Comparison of ENCODE assay signal across 13 cellular contexts in genomic region chr12:130014485-130014807, GRCh38.
DNase-seq lines count a peak whose midpoint lies in the region; FAIRE-seq and TF ChIP-seq lines count a peak whose summit lies in the region.
"Had no signal": no experiment of that assay in that cellular context is flagged by ENCODE, and none has a peak within 500 bp of the region (broad histone marks: within the 10 kb centered on the region; RNA-seq: fewer than 3 reads in every experiment).

No MANE protein-coding gene starts in this region.

- H3K4me1 Mint-ChIP-seq in CD4-positive, alpha-beta memory T cell, result peaks cover 0 to 2% (median 0%) of the 10 kb centered on the region in 4 donors

- POLR2A ChIA-PET in CD4-positive, alpha-beta memory T cell (lab: Charles Lee; ENCODE audit: partially characterized antibody), result no interaction called here

- no peaks in the 10 kb centered on the region for H3K4me1 ChIP-seq in CD4-positive, alpha-beta memory T cell (ENCODE audit: insufficient read depth, low read length)
- H3K4me1 ChIP-seq: Caco-2 had no signal

- TF ChIP-seq CTCF in C4-2B (conservative IDR thresholded peaks at IDR 0.05), result peak; percentile 1; the same call in 1 of the 2 replicates
- no peak for TF ChIP-seq CTCF in coronary artery (IDR thresholded peaks at IDR 0.05)

- no peak overlapping the region for H3K27ac Mint-ChIP-seq in CD4-positive, alpha-beta memory T cell

- DNase-seq in DMS53 treated with DMSO at 0.1 percent for 48 hours (lab: John Stamatoyannopoulos, UW; ENCODE audit: unreplicated experiment), result peak; percentile 53
- peak; percentile 39 for DNase-seq in NCI-H748 treated with DMSO at 0.1 percent for 48 hours (lab: John Stamatoyannopoulos, UW)
- no peak for DNase-seq in CD4-positive, alpha-beta memory T cell
- no peak for DNase-seq in coronary artery (ENCODE audit: low spot score)
- DNase-seq in activated CD8-positive, alpha-beta memory T cell treated with anti-CD3 and anti-CD28 coated beads for 24 hours, result no peak
- DNase-seq in GM12892 (ENCODE audit: insufficient read length), result no peak
- DNase-seq: GOT3, SIG-M5 had no signal

- peaks cover 6 to 7% of the 10 kb centered on the region in 2 donors for H3K27me3 Mint-ChIP-seq in CD4-positive, alpha-beta memory T cell

- intact Hi-C loops in CD4-positive, alpha-beta memory T cell (cut with micrococcal nuclease), result no loop called here

- no peaks in the 10 kb centered on the region for H3K36me3 Mint-ChIP-seq in CD4-positive, alpha-beta memory T cell

- CTCF ChIA-PET in CD4-positive, alpha-beta memory T cell (lab: Charles Lee; ENCODE audit: partially characterized antibody), result interaction anchor here (1.0 to 1.3 kb wide), 4 partner anchors 10 to 16 kb away, joined by 3 to 4 read pairs (median 4); no protein-coding TSS in a partner anchor

- TF ChIP-seq POLR2A in GM12892 (IDR thresholded peaks at IDR 0.05; ENCODE audit: low read depth, low read length), result no peak

- no peaks in the 10 kb centered on the region for H3K27me3 ChIP-seq in CD4-positive, alpha-beta memory T cell (ENCODE audit: insufficient read depth, low read length)

- peaks cover 0 to 3% (median 0%) of the 10 kb centered on the region in 8 donors for H3K9me3 Mint-ChIP-seq in CD4-positive, alpha-beta memory T cell

- no peaks in the 10 kb centered on the region for H3K36me3 ChIP-seq in CD4-positive, alpha-beta memory T cell (ENCODE audit: insufficient read depth, low read length)
- H3K36me3 ChIP-seq: transverse colon had no signal

- no peaks in the 10 kb centered on the region for H3K9me3 ChIP-seq in iPS-18c (ENCODE audit: control insufficient read depth, insufficient read depth, low read length)
- no peaks in the 10 kb centered on the region for H3K9me3 ChIP-seq in CD4-positive, alpha-beta memory T cell (ENCODE audit: control insufficient read depth in 1 of 2, low read length in 2 of 2)
- H3K9me3 ChIP-seq: Caco-2, transverse colon had no signal

- no peak overlapping the region for H3K27ac ChIP-seq in C4-2B
- H3K27ac ChIP-seq in CD4-positive, alpha-beta memory T cell (ENCODE audit: low read depth, low read length), result no peak overlapping the region
- H3K27ac ChIP-seq in coronary artery, result no peak overlapping the region
- H3K27ac ChIP-seq: transverse colon had no signal

- FAIRE-seq in GM12892 (lab: Jason Lieb, UNC), result no peak
- FAIRE-seq: GM19239 had no signal

- H3K4me3 Mint-ChIP-seq in CD4-positive, alpha-beta memory T cell, result no peak overlapping the region

- H3K4me3 ChIP-seq in iPS-18c (ENCODE audit: insufficient read depth, low read depth, low read length) (0 out of 2 replicates have a peak overlapping the region, but pooled peaks have one; percentile 1), coronary artery (no peak overlapping the region)
- no peak overlapping the region for H3K4me3 ChIP-seq in CD4-positive, alpha-beta memory T cell (ENCODE audit: low read length in 2 of 2)
- H3K4me3 ChIP-seq: transverse colon had no signal

Comparison
In these comparisons a context has a peak if more than half of its experiments do, and no peak if none do; other contexts are left out.
1. DNase-seq: peak in DMS53 treated with DMSO at 0.1 percent for 48 hours (single experiment) and NCI-H748 treated with DMSO at 0.1 percent for 48 hours (single experiment); none in CD4-positive, alpha-beta memory T cell (0 of 5), coronary artery (single experiment), activated CD8-positive, alpha-beta memory T cell treated with anti-CD3 and anti-CD28 coated beads for 24 hours (single experiment) and GM12892 (single experiment).